ENCODE assay signal across 22 cellular contexts in the genomic region with DNA sequence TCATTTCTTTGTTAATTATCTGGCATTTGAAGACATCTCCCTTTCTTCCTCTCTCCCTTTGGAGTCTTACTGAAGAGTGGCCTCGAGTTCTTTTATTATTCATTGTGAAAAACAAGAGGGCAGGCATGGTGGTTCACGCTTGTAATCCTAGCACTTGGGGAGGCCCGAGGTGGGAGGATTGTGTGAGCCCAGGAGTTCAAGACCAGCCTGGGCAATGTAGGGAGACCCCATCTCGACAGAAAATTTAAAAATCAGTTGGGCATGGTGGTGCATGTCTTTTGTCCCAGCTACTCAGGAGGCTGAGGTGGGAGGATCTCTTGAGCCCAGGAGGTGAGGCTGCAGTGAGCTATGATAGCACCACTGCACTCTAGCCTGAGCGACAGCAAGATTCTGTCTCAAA.
"Had no signal": no experiment of that assay in that cellular context is flagged by ENCODE, and none has a peak within 500 bp of the region (broad histone marks: within the 10 kb centered on the region; RNA-seq: fewer than 3 reads in every experiment).

No MANE protein-coding gene starts in this region.

- ATAC-seq: esophagus mucosa, gastrocnemius medialis, heart right ventricle, left cardiac atrium, left lung, left ventricle myocardium superior, lower lobe of right lung had no signal

- H3K9me3 ChIP-seq: esophagus squamous epithelium, gastrocnemius medialis, left lung, lower lobe of right lung had no signal

- DNase-seq: dermis blood vessel endothelial cell; dorsolateral prefrontal cortex; effector CD4-positive, alpha-beta T cell; effector memory CD4-positive, alpha-beta T cell; erythroblast; esophagus squamous epithelium; foreskin fibroblast; foreskin melanocyte; gastrocnemius medialis; glutamatergic neuron; head of caudate nucleus; heart right ventricle; hippocampal formation; left cardiac atrium; left lung; left ventricle myocardium superior; lower lobe of right lung; mesendoderm; midbrain had no signal

- H3K4me3 ChIP-seq: coronary artery, dorsolateral prefrontal cortex, esophagus squamous epithelium, gastrocnemius medialis, heart right ventricle, left lung, lower lobe of right lung had no signal

- H3K36me3 ChIP-seq: esophagus squamous epithelium, gastrocnemius medialis, heart right ventricle, left lung, lower lobe of right lung had no signal

- H3K27me3 ChIP-seq: dorsolateral prefrontal cortex, esophagus squamous epithelium, gastrocnemius medialis, heart right ventricle, left lung had no signal

- H3K4me1 ChIP-seq: lower lobe of right lung had no signal

- H3K27ac ChIP-seq: coronary artery, dorsolateral prefrontal cortex, epithelial cell of prostate, esophagus squamous epithelium, gastrocnemius medialis, heart right ventricle, left lung, lower lobe of right lung had no signal
